ENCODE assay signal across 1 cellular context in genomic region chr13:95603887-95604533, GRCh38.
TF ChIP-seq lines count a peak whose summit lies in the region.

No MANE protein-coding gene starts in this region.

TF ChIP-seq in HepG2, 621 proteins besides CTCF, POLR2A, EP300 and RAD21 (continued from another document and continues in another):
- TF ChIP-seq ZNF646 (CRISPR knock-in tag; IDR thresholded peaks at IDR 0.05) (no peak), ZNF343 (CRISPR knock-in tag; IDR thresholded peaks at IDR 0.05) (peak; percentile 82; the same call in 1 of the 2 replicates), HNF4A (CRISPR knock-in tag; IDR thresholded peaks at IDR 0.05) (peak; percentile 27; the same call in 1 of the 2 replicates), ARID3A (IDR thresholded peaks at IDR 0.05; ENCODE audit: low read depth, low read length) (0 out of 2 replicates have a peak, but pooled peaks have one; percentile 10), CEBPB (IDR thresholded peaks at IDR 0.05; ENCODE audit: borderline replicate concordance, low read depth, low read length) (peak; percentile 99), CCDC6 (CRISPR knock-in tag; IDR thresholded peaks at IDR 0.05) (no peak), SMAD9 (CRISPR knock-in tag; IDR thresholded peaks at IDR 0.05) (no peak), USF2 (IDR thresholded peaks at IDR 0.05; ENCODE audit: low read depth, low read length) (no peak), USF2 (CRISPR knock-in tag; IDR thresholded peaks at IDR 0.05; ENCODE audit: borderline replicate concordance) (no peak), ZNF557 (CRISPR knock-in tag; IDR thresholded peaks at IDR 0.05) (no peak), FOXA1 (IDR thresholded peaks at IDR 0.05) (no peak), FOXA1 (CRISPR knock-in tag; IDR thresholded peaks at IDR 0.05) (peak; percentile 49; the same call in 1 of the 2 replicates), MXI1 (IDR thresholded peaks at IDR 0.05; ENCODE audit: borderline replicate concordance, low read depth, low read length) (0 out of 3 replicates have a peak, but pooled peaks have one; percentile 8), ELF4 (CRISPR knock-in tag; IDR thresholded peaks at IDR 0.05; ENCODE audit: borderline replicate concordance) (no peak), NPAS2 (CRISPR knock-in tag; IDR thresholded peaks at IDR 0.05; ENCODE audit: borderline replicate concordance) (no peak), SMC3 (IDR thresholded peaks at IDR 0.05; ENCODE audit: low read length) (peak; percentile 39; the same call in 1 of the 2 replicates), GATAD2A (CRISPR knock-in tag; IDR thresholded peaks at IDR 0.05) (peak; percentile 65), MAFG (CRISPR knock-in tag; IDR thresholded peaks at IDR 0.05) (no peak), CEBPG (CRISPR knock-in tag; IDR thresholded peaks at IDR 0.05) (peak; percentile 98), ZFX (CRISPR knock-in tag; IDR thresholded peaks at IDR 0.05; ENCODE audit: low read depth) (peak; percentile 22; the same call in 1 of the 2 replicates), ZNF879 (CRISPR knock-in tag; IDR thresholded peaks at IDR 0.05) (no peak), PITX1 (CRISPR knock-in tag; IDR thresholded peaks at IDR 0.05) (no peak), ZNF331 (CRISPR knock-in tag; IDR thresholded peaks at IDR 0.05) (no peak), RARA (CRISPR knock-in tag; IDR thresholded peaks at IDR 0.05) (0 out of 2 replicates have a peak, but pooled peaks have one; percentile 26), ZNF615 (CRISPR knock-in tag; IDR thresholded peaks at IDR 0.05; ENCODE audit: borderline replicate concordance) (0 out of 2 replicates have a peak, but pooled peaks have one; percentile 37), ZBTB7B (CRISPR knock-in tag; IDR thresholded peaks at IDR 0.05) (no peak), ARID5B (CRISPR knock-in tag; IDR thresholded peaks at IDR 0.05) (peak; percentile 63), CC2D1A (CRISPR knock-in tag; IDR thresholded peaks at IDR 0.05) (no peak), ZSCAN31 (CRISPR knock-in tag; IDR thresholded peaks at IDR 0.05; ENCODE audit: low read depth) (no peak), ARID4A (CRISPR knock-in tag; IDR thresholded peaks at IDR 0.05; ENCODE audit: borderline replicate concordance) (no peak), SALL2 (CRISPR knock-in tag; IDR thresholded peaks at IDR 0.05) (no peak), HIC2 (CRISPR knock-in tag; IDR thresholded peaks at IDR 0.05; ENCODE audit: low read depth) (0 out of 2 replicates have a peak, but pooled peaks have one; percentile 34), THAP9 (CRISPR knock-in tag; IDR thresholded peaks at IDR 0.05; ENCODE audit: borderline replicate concordance) (no peak), TBX3 (IDR thresholded peaks at IDR 0.05; ENCODE audit: borderline replicate concordance) (no peak), ZZZ3 (CRISPR knock-in tag; IDR thresholded peaks at IDR 0.05; ENCODE audit: borderline replicate concordance) (no peak)
